8 cellular contexts compared by ENCODE assay signal in the genomic region with DNA sequence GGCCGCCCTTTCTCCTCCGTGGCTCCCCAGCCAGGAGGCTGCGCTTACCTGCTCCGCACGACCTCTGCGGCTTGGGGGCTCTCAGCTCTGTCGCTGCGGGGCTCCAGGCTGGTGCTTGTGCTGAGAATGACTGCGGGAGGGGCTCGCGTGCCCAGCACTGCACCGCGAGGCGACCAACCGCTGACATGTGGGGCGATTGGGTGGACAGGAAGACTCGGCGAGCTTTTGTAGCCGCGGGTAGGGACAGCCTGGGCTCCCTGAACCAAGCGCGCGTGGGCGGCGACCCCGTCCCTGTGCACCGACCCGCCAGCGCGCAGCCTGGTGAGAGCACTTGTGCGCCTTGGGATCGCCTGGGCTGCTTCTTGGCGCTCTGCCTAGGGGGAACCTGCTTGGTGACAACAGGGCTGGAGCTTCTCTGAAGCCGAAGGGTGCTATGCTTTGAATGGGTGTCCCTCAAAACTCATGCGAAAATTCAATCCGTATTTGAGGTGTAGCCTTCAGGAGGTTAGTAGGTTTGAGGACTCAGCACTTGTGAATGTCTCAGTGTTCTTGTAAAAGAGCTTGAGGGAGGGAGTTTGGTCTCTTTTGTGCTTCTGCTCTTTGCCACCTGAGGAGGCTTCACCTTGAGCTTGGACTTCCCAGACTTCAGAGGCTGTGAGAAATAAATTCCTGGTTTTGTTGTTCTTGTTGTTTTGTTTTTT. TPM values are rescaled to one million over a fixed set of nuclear protein-coding genes. Genes with fewer than 3 reads are reported as not detected.
DNase-seq lines count a peak whose midpoint lies in the region; ATAC-seq and TF ChIP-seq lines count a peak whose summit lies in the region.

No MANE protein-coding gene starts in this region.

- TF ChIP-seq CTCF in AG04449 (IDR thresholded peaks at IDR 0.05; ENCODE audit: insufficient read depth, low read length, missing control alignments), result no peak

- peak overlapping the region; percentile 37 for H3K4me3 ChIP-seq in AG04449 (ENCODE audit: low read depth, low read length)

- H3K36me3 Mint-ChIP-seq in T-helper 2 cell treated with Interferon-gamma antibody and Interleukin-4, amounts not matched to agents 5 μg/mL and 100 μg/mL, for 36 hours (ENCODE audit: low read depth), result peaks cover 8% of the 10 kb centered on the region

- DNase-seq in AG04449 (ENCODE audit: low read depth, low spot score), result no peak
- DNase-seq in T-helper 2 cell treated with Interferon-gamma antibody and Interleukin-4, amounts not matched to agents 5 μg/mL and 100 μg/mL, for 36 hours (ENCODE audit: low spot score), result peak; percentile 17
- DNase-seq in left ventricle myocardium superior, result peak; percentile 40
- peak; percentile 40 for DNase-seq in stimulated activated CD8-positive, alpha-beta memory T cell treated with anti-CD3 and anti-CD28 coated beads, Interleukin-4, amount 100 ng/mL, for 48 hours
- DNase-seq in NCI-H2196 treated with DMSO at 0.1 percent for 48 hours (lab: John Stamatoyannopoulos, UW; ENCODE audit: unreplicated experiment), result no peak
- DNase-seq in NCI-H1694 treated with DMSO at 0.1 percent for 48 hours (lab: John Stamatoyannopoulos, UW), result no peak

- peak overlapping the region; percentile 67 for H3K4me3 Mint-ChIP-seq in T-helper 2 cell treated with Interferon-gamma antibody and Interleukin-4, amounts not matched to agents 5 μg/mL and 100 μg/mL, for 36 hours

- peaks cover 8% of the 10 kb centered on the region for H3K4me1 Mint-ChIP-seq in T-helper 2 cell treated with Interferon-gamma antibody and Interleukin-4, amounts not matched to agents 5 μg/mL and 100 μg/mL, for 36 hours (ENCODE audit: low read depth)

- CTCF ChIA-PET in AG04449 (lab: Yijun Ruan, JAX), result interaction anchor here (0.9 to 2.3 kb wide), 5 partner anchors 33 to 374 kb away, joined by 3 to 7 read pairs (median 4); no protein-coding TSS in a partner anchor

- no peak overlapping the region for H3K27ac Mint-ChIP-seq in T-helper 2 cell treated with Interferon-gamma antibody and Interleukin-4, amounts not matched to agents 5 μg/mL and 100 μg/mL, for 36 hours

- ATAC-seq in GM19023 (IDR thresholded peaks at IDR 0.05; ENCODE audit: unreplicated experiment), result peak; percentile 51
- ATAC-seq in left ventricle myocardium superior, result peak; percentile 45
- ATAC-seq in HG03460 (IDR thresholded peaks at IDR 0.05; ENCODE audit: unreplicated experiment), result no peak

- H3K27me3 Mint-ChIP-seq in T-helper 2 cell treated with Interferon-gamma antibody and Interleukin-4, amounts not matched to agents 5 μg/mL and 100 μg/mL, for 36 hours (ENCODE audit: low read depth), result peaks cover 40% of the 10 kb centered on the region

- H3K9me3 Mint-ChIP-seq in T-helper 2 cell treated with Interferon-gamma antibody and Interleukin-4, amounts not matched to agents 5 μg/mL and 100 μg/mL, for 36 hours, result peaks cover 30% of the 10 kb centered on the region

- intact Hi-C loops in left ventricle myocardium superior (cut with micrococcal nuclease), result no loop called here

- POLR2A ChIA-PET in AG04449 (lab: Yijun Ruan, JAX), result no interaction called here

RNA-seq across cellular contexts. Expression of a gene that starts 50.4 kb away (rescaled TPM):
- 0.32 TPM for total RNA-seq in left ventricle myocardium superior

Comparison
In these comparisons a context has a peak if more than half of its experiments do, and no peak if none do; other contexts are left out.
1. DNase-seq: peak in T-helper 2 cell treated with Interferon-gamma antibody and Interleukin-4, amounts not matched to agents 5 μg/mL and 100 μg/mL, for 36 hours (single experiment), left ventricle myocardium superior (single experiment) and stimulated activated CD8-positive, alpha-beta memory T cell treated with anti-CD3 and anti-CD28 coated beads, Interleukin-4, amount 100 ng/mL, for 48 hours (single experiment); none in AG04449 (single experiment), NCI-H2196 treated with DMSO at 0.1 percent for 48 hours (single experiment) and NCI-H1694 treated with DMSO at 0.1 percent for 48 hours (single experiment).